Comparison of ENCODE assay signal across 11 cellular contexts in the genomic region with DNA sequence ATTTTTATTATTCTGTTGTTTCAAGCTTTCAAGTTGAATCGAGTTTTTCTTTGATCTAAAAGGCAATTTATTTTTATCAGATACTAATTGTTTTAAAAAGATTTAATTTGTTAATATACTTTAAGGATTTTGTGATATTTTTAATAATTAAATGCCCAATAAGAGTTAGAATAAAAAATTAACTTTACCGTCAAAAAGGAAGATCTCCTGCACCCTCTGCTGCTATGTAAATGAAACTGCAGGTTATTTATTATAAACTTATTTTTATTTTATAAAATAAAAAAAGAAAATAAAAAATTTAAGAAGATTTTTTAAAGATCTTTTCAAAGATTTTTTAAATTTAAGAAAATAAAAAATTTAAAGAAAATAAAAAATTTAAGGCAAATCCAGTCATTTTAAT.
A peak's percentile ranks its signal among the peaks of the same experiment; 100 is the strongest.
DNase-seq lines count a peak whose midpoint lies in the region; ATAC-seq and TF ChIP-seq lines count a peak whose summit lies in the region.
"Had no signal": no experiment of that assay in that cellular context is flagged by ENCODE, and none has a peak within 500 bp of the region (broad histone marks: within the 10 kb centered on the region; RNA-seq: fewer than 3 reads in every experiment).

No MANE protein-coding gene starts in this region.

- DNase-seq in heart right ventricle (no peak), cardiac septum (ENCODE audit: low spot score) (no peak), foreskin fibroblast (peak in 1 of 2 donors; percentile 19), transverse colon (no peak), COLO829 (ENCODE audit: low spot score) (no peak), NCI-H2196 (lab: John Stamatoyannopoulos, UW; ENCODE audit: unreplicated experiment) (no peak)
- DNase-seq: activated T-cell treated with anti-CD3 and anti-CD28 coated beads, Interleukin-2, amount 50 U/mL, for 1 hour; NCI-H1105 treated with DMSO at 0.1 percent for 48 hours had no signal

- H3K27me3 ChIP-seq in heart right ventricle (no peaks in the 10 kb centered on the region), transverse colon (no peaks in the 10 kb centered on the region)
- H3K27me3 ChIP-seq: SJSA1 had no signal

- 32 to 35% methylated on average over 2 of the region's 2 CpGs for WGBS in heart right ventricle, 2 donors
- WGBS in transverse colon (ENCODE audit: low coverage in 1 of 2), 2 donors = 25 to 33% methylated on average over 2 of the region's 2 CpGs

- no peak overlapping the region for H3K4me3 ChIP-seq in heart right ventricle
- H3K4me3 ChIP-seq in foreskin fibroblast (ENCODE audit: low read depth in 1 of 2, low read length in 2 of 2) = no peak overlapping the region
- no peak overlapping the region for H3K4me3 ChIP-seq in transverse colon
- H3K4me3 ChIP-seq: SJSA1 had no signal

- intact Hi-C loops in heart right ventricle (cut with DNase I) = loop anchor here in 6 of 10 donors (2.0 to 10.0 kb wide), 6 partner anchors 166 to 349 kb away; a partner anchor contains a TSS
- intact Hi-C loops in cardiac septum (cut with DNase I) = loop anchor here (5.0 kb wide), 1 partner anchor 271 kb away; no protein-coding TSS in a partner anchor
- intact Hi-C loops in transverse colon (cut with DNase I; ENCODE audit: low total_unique reads) = no loop called here

- in situ Hi-C loops in transverse colon (cut with MboI; ENCODE audit: low pct_ligation_motif_present in 1 of 4, low pct_unique_long_range_greater_than_20kb in 1 of 4, low sequenced_read_pairs in 3 of 4) = no loop called here

- H3K9me3 ChIP-seq in heart right ventricle (peaks cover 0 to 7% (median 0%) of the 10 kb centered on the region in 11 donors), transverse colon (no peaks in the 10 kb centered on the region)
- H3K9me3 ChIP-seq: SJSA1 had no signal

- TF ChIP-seq EP300 in transverse colon (IDR thresholded peaks at IDR 0.05; ENCODE audit: low read depth) = no peak

- H3K4me1 ChIP-seq in heart right ventricle (no peaks in the 10 kb centered on the region), transverse colon (no peaks in the 10 kb centered on the region)
- H3K4me1 ChIP-seq: SJSA1 had no signal

- ATAC-seq in heart right ventricle (no peak), GM18502 (IDR thresholded peaks at IDR 0.05; ENCODE audit: poor library complexity, unreplicated experiment) (no peak)

- no peak for TF ChIP-seq POLR2A in transverse colon (IDR thresholded peaks at IDR 0.05)

- H3K27ac ChIP-seq in heart right ventricle (no peak overlapping the region), VCaP (no peak overlapping the region), transverse colon (no peak overlapping the region)
- H3K27ac ChIP-seq: SJSA1 had no signal

- TF ChIP-seq CTCF in heart right ventricle (IDR thresholded peaks at IDR 0.05) = peak in 8 of 9 donors; percentile 26 to 73 (median 64)
- TF ChIP-seq CTCF in VCaP (conservative IDR thresholded peaks at IDR 0.05) = peak; percentile 82
- peak; percentile 16 for TF ChIP-seq CTCF in foreskin fibroblast (IDR thresholded peaks at IDR 0.05; ENCODE audit: low read depth, low read length)
- TF ChIP-seq CTCF in transverse colon (IDR thresholded peaks at IDR 0.05) = peak; percentile 51 to 61 (median 54)

- H3K36me3 ChIP-seq in heart right ventricle (no peaks in the 10 kb centered on the region), transverse colon (no peaks in the 10 kb centered on the region)
- H3K36me3 ChIP-seq: SJSA1 had no signal

Comparison
In these comparisons a context has a peak if more than half of its experiments do, and no peak if none do; other contexts are left out.
1. CTCF ChIP-seq: peak in every context shown above with its lines; median percentile 82 in VCaP; 64 in heart right ventricle; 54 in transverse colon; 16 in foreskin fibroblast.